Comparison of ENCODE assay signal across 1 cellular context in the genomic region with DNA sequence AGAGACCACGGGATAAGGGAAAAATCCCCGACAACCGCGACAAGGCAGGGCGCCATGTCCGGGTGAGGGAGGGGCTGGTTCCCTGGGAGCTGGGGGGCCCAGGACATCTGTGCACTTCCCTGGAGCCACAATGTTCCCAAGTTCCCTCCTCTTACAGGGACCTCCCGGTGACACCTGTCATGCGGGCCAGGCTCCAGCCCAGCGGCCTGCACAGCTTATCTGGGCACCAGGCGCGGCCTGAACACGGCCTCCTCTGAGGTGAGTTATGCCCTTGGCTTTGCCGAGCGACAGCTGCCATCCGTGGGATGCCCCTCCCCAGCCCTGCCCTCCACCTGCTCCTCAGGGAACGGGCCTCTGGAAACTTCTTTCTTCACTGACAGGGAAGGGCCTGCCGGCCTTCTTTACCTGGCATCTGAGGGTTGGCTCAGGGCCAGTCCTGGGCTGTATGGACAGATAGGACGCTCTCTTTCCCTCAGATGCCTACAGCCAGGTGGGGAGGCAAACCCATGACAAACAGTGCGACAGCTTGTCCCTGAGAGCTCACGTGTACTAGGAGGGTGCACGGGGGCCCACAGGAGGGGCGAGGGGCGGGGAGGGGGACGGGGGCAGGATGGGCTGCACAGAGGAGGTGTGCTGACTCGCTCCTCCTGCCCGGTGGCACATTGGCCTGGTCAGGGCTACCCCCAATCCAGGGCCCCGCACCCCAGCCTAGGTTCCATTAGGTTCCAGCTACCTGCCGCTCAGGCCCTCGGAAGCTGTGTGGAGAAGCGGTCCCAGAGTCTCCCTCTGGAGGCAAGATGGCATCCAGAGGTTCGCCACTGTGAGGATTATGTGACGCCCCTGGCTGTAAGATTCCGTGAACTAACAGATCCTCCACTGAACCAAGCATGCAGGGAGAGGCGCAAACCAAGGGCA.
TF ChIP-seq lines count a peak whose summit lies in the region.

No MANE protein-coding gene starts in this region.

TF ChIP-seq in GM23338, 12 proteins besides CTCF, POLR2A, EP300 and RAD21:
- TF ChIP-seq, protein P1, sequence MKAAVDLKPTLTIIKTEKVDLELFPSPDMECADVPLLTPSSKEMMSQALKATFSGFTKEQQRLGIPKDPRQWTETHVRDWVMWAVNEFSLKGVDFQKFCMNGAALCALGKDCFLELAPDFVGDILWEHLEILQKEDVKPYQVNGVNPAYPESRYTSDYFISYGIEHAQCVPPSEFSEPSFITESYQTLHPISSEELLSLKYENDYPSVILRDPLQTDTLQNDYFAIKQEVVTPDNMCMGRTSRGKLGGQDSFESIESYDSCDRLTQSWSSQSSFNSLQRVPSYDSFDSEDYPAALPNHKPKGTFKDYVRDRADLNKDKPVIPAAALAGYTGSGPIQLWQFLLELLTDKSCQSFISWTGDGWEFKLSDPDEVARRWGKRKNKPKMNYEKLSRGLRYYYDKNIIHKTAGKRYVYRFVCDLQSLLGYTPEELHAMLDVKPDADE (IDR thresholded peaks at IDR 0.05): no peak
- TF ChIP-seq ZNF331 (CRISPR knock-in tag; IDR thresholded peaks at IDR 0.05; ENCODE audit: low read depth) (no peak), EZH2 (IDR thresholded peaks at IDR 0.05; ENCODE audit: low read depth, unreplicated experiment) (no peak), NANOG (IDR thresholded peaks at IDR 0.05; ENCODE audit: borderline replicate concordance) (no peak), STAT1 (IDR thresholded peaks at IDR 0.05; ENCODE audit: unreplicated experiment) (no peak), ZNF114 (CRISPR knock-in tag; IDR thresholded peaks at IDR 0.05) (no peak), CREB1 (CRISPR knock-in tag; IDR thresholded peaks at IDR 0.05; ENCODE audit: low read depth) (no peak), JUNB (IDR thresholded peaks at IDR 0.05; ENCODE audit: unreplicated experiment) (no peak), POLR2AphosphoS5 (IDR thresholded peaks at IDR 0.05; ENCODE audit: low read depth) (no peak), EZH2phosphoT487 (IDR thresholded peaks at IDR 0.05; ENCODE audit: unreplicated experiment) (no peak)
- TF ChIP-seq, protein P2, sequence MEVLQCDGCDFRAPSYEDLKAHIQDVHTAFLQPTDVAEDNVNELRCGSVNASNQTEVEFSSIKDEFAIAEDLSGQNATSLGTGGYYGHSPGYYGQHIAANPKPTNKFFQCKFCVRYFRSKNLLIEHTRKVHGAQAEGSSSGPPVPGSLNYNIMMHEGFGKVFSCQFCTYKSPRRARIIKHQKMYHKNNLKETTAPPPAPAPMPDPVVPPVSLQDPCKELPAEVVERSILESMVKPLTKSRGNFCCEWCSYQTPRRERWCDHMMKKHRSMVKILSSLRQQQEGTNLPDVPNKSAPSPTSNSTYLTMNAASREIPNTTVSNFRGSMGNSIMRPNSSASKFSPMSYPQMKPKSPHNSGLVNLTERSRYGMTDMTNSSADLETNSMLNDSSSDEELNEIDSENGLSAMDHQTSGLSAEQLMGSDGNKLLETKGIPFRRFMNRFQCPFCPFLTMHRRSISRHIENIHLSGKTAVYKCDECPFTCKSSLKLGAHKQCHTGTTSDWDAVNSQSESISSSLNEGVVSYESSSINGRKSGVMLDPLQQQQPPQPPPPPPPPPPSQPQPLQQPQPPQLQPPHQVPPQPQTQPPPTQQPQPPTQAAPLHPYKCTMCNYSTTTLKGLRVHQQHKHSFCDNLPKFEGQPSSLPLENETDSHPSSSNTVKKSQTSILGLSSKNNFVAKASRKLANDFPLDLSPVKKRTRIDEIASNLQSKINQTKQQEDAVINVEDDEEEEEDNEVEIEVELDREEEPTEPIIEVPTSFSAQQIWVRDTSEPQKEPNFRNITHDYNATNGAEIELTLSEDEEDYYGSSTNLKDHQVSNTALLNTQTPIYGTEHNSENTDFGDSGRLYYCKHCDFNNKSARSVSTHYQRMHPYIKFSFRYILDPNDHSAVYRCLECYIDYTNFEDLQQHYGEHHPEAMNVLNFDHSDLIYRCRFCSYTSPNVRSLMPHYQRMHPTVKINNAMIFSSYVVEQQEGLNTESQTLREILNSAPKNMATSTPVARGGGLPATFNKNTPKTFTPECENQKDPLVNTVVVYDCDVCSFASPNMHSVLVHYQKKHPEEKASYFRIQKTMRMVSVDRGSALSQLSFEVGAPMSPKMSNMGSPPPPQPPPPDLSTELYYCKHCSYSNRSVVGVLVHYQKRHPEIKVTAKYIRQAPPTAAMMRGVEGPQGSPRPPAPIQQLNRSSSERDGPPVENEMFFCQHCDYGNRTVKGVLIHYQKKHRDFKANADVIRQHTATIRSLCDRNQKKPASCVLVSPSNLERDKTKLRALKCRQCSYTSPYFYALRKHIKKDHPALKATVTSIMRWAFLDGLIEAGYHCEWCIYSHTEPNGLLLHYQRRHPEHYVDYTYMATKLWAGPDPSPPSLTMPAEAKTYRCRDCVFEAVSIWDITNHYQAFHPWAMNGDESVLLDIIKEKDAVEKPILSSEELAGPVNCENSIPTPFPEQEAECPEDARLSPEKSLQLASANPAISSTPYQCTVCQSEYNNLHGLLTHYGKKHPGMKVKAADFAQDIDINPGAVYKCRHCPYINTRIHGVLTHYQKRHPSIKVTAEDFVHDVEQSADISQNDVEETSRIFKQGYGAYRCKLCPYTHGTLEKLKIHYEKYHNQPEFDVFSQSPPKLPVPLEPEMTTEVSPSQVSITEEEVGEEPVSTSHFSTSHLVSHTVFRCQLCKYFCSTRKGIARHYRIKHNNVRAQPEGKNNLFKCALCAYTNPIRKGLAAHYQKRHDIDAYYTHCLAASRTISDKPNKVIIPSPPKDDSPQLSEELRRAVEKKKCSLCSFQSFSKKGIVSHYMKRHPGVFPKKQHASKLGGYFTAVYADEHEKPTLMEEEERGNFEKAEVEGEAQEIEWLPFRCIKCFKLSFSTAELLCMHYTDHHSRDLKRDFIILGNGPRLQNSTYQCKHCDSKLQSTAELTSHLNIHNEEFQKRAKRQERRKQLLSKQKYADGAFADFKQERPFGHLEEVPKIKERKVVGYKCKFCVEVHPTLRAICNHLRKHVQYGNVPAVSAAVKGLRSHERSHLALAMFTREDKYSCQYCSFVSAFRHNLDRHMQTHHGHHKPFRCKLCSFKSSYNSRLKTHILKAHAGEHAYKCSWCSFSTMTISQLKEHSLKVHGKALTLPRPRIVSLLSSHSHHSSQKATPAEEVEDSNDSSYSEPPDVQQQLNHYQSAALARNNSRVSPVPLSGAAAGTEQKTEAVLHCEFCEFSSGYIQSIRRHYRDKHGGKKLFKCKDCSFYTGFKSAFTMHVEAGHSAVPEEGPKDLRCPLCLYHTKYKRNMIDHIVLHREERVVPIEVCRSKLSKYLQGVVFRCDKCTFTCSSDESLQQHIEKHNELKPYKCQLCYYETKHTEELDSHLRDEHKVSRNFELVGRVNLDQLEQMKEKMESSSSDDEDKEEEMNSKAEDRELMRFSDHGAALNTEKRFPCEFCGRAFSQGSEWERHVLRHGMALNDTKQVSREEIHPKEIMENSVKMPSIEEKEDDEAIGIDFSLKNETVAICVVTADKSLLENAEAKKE (CRISPR knock-in tag; IDR thresholded peaks at IDR 0.05): no peak
- TF ChIP-seq, protein P3, sequence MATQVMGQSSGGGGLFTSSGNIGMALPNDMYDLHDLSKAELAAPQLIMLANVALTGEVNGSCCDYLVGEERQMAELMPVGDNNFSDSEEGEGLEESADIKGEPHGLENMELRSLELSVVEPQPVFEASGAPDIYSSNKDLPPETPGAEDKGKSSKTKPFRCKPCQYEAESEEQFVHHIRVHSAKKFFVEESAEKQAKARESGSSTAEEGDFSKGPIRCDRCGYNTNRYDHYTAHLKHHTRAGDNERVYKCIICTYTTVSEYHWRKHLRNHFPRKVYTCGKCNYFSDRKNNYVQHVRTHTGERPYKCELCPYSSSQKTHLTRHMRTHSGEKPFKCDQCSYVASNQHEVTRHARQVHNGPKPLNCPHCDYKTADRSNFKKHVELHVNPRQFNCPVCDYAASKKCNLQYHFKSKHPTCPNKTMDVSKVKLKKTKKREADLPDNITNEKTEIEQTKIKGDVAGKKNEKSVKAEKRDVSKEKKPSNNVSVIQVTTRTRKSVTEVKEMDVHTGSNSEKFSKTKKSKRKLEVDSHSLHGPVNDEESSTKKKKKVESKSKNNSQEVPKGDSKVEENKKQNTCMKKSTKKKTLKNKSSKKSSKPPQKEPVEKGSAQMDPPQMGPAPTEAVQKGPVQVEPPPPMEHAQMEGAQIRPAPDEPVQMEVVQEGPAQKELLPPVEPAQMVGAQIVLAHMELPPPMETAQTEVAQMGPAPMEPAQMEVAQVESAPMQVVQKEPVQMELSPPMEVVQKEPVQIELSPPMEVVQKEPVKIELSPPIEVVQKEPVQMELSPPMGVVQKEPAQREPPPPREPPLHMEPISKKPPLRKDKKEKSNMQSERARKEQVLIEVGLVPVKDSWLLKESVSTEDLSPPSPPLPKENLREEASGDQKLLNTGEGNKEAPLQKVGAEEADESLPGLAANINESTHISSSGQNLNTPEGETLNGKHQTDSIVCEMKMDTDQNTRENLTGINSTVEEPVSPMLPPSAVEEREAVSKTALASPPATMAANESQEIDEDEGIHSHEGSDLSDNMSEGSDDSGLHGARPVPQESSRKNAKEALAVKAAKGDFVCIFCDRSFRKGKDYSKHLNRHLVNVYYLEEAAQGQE (IDR thresholded peaks at IDR 0.05; ENCODE audit: unreplicated experiment): no peak
TF ChIP-seq in GM23338: peak in this region for 0.
